1 cellular context compared by ENCODE assay signal in the genomic region with DNA sequence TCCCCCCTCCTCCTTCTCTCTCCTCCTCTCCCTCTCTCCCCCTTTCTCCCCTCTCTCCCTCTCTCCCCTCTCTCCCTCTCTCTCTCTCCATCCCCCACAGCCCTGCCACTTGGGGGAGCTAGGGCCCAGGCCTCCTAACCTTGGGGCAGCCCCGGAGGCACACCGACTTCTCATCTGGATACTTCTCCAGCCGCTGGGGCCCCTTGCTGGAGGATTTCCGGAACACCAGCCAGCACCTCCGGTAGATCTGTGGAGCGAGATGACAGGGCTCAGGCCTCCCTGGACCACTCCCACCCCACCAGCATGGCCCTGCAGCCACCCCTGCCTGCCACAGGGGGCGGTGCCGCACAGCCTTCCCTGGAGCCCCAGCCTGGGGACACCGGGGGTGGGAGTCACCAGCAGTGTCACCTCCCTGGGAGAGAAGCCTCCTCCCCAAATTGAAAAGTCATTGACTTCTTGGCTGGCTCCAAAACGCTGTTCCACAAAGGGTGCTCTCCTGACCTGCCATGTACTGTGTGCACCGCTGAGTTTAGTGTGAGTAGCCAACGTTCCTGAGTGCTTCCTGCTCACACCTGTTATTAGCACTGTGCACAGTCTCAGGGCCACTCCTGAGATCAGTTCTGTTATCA.
TF ChIP-seq lines count a peak whose summit lies in the region.

No MANE protein-coding gene starts in this region.

TF ChIP-seq in K562, 482 proteins besides CTCF, POLR2A, EP300 and RAD21 (continues in another document):
- TF ChIP-seq NONO (IDR thresholded peaks at IDR 0.05; ENCODE audit: low read depth in 2 of 2, low read length in 1 of 2): no peak
- TF ChIP-seq KLF13 (tag; IDR thresholded peaks at IDR 0.05; ENCODE audit: borderline replicate concordance, low read depth): 0 out of 2 replicates have a peak, but pooled peaks have one; percentile 58
- TF ChIP-seq RBM14 (IDR thresholded peaks at IDR 0.05; ENCODE audit: borderline replicate concordance, insufficient read depth, low read depth, low read length): no peak
- TF ChIP-seq, protein P1, sequence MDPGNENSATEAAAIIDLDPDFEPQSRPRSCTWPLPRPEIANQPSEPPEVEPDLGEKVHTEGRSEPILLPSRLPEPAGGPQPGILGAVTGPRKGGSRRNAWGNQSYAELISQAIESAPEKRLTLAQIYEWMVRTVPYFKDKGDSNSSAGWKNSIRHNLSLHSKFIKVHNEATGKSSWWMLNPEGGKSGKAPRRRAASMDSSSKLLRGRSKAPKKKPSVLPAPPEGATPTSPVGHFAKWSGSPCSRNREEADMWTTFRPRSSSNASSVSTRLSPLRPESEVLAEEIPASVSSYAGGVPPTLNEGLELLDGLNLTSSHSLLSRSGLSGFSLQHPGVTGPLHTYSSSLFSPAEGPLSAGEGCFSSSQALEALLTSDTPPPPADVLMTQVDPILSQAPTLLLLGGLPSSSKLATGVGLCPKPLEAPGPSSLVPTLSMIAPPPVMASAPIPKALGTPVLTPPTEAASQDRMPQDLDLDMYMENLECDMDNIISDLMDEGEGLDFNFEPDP (CRISPR knock-in tag; IDR thresholded peaks at IDR 0.05): no peak
- TF ChIP-seq, protein P2, sequence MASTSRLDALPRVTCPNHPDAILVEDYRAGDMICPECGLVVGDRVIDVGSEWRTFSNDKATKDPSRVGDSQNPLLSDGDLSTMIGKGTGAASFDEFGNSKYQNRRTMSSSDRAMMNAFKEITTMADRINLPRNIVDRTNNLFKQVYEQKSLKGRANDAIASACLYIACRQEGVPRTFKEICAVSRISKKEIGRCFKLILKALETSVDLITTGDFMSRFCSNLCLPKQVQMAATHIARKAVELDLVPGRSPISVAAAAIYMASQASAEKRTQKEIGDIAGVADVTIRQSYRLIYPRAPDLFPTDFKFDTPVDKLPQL (IDR thresholded peaks at IDR 0.05; ENCODE audit: extremely low read depth, insufficient read length): no peak
- peak; percentile 47; the same call in 1 of the 2 replicates for TF ChIP-seq BHLHE40 (IDR thresholded peaks at IDR 0.05; ENCODE audit: low read length)
- TF ChIP-seq, protein P3, sequence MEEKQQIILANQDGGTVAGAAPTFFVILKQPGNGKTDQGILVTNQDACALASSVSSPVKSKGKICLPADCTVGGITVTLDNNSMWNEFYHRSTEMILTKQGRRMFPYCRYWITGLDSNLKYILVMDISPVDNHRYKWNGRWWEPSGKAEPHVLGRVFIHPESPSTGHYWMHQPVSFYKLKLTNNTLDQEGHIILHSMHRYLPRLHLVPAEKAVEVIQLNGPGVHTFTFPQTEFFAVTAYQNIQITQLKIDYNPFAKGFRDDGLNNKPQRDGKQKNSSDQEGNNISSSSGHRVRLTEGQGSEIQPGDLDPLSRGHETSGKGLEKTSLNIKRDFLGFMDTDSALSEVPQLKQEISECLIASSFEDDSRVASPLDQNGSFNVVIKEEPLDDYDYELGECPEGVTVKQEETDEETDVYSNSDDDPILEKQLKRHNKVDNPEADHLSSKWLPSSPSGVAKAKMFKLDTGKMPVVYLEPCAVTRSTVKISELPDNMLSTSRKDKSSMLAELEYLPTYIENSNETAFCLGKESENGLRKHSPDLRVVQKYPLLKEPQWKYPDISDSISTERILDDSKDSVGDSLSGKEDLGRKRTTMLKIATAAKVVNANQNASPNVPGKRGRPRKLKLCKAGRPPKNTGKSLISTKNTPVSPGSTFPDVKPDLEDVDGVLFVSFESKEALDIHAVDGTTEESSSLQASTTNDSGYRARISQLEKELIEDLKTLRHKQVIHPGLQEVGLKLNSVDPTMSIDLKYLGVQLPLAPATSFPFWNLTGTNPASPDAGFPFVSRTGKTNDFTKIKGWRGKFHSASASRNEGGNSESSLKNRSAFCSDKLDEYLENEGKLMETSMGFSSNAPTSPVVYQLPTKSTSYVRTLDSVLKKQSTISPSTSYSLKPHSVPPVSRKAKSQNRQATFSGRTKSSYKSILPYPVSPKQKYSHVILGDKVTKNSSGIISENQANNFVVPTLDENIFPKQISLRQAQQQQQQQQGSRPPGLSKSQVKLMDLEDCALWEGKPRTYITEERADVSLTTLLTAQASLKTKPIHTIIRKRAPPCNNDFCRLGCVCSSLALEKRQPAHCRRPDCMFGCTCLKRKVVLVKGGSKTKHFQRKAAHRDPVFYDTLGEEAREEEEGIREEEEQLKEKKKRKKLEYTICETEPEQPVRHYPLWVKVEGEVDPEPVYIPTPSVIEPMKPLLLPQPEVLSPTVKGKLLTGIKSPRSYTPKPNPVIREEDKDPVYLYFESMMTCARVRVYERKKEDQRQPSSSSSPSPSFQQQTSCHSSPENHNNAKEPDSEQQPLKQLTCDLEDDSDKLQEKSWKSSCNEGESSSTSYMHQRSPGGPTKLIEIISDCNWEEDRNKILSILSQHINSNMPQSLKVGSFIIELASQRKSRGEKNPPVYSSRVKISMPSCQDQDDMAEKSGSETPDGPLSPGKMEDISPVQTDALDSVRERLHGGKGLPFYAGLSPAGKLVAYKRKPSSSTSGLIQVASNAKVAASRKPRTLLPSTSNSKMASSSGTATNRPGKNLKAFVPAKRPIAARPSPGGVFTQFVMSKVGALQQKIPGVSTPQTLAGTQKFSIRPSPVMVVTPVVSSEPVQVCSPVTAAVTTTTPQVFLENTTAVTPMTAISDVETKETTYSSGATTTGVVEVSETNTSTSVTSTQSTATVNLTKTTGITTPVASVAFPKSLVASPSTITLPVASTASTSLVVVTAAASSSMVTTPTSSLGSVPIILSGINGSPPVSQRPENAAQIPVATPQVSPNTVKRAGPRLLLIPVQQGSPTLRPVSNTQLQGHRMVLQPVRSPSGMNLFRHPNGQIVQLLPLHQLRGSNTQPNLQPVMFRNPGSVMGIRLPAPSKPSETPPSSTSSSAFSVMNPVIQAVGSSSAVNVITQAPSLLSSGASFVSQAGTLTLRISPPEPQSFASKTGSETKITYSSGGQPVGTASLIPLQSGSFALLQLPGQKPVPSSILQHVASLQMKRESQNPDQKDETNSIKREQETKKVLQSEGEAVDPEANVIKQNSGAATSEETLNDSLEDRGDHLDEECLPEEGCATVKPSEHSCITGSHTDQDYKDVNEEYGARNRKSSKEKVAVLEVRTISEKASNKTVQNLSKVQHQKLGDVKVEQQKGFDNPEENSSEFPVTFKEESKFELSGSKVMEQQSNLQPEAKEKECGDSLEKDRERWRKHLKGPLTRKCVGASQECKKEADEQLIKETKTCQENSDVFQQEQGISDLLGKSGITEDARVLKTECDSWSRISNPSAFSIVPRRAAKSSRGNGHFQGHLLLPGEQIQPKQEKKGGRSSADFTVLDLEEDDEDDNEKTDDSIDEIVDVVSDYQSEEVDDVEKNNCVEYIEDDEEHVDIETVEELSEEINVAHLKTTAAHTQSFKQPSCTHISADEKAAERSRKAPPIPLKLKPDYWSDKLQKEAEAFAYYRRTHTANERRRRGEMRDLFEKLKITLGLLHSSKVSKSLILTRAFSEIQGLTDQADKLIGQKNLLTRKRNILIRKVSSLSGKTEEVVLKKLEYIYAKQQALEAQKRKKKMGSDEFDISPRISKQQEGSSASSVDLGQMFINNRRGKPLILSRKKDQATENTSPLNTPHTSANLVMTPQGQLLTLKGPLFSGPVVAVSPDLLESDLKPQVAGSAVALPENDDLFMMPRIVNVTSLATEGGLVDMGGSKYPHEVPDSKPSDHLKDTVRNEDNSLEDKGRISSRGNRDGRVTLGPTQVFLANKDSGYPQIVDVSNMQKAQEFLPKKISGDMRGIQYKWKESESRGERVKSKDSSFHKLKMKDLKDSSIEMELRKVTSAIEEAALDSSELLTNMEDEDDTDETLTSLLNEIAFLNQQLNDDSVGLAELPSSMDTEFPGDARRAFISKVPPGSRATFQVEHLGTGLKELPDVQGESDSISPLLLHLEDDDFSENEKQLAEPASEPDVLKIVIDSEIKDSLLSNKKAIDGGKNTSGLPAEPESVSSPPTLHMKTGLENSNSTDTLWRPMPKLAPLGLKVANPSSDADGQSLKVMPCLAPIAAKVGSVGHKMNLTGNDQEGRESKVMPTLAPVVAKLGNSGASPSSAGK (IDR thresholded peaks at IDR 0.05): no peak
- TF ChIP-seq TAF15 (IDR thresholded peaks at IDR 0.05; ENCODE audit: low read depth, low read length): no peak
- TF ChIP-seq SREBF2 (CRISPR knock-in tag; IDR thresholded peaks at IDR 0.05): no peak
- TF ChIP-seq HNRNPL (IDR thresholded peaks at IDR 0.05; ENCODE audit: low read depth, low read length): no peak
- no peak for TF ChIP-seq ZFX (CRISPR knock-in tag; IDR thresholded peaks at IDR 0.05)
- TF ChIP-seq, protein P4, sequence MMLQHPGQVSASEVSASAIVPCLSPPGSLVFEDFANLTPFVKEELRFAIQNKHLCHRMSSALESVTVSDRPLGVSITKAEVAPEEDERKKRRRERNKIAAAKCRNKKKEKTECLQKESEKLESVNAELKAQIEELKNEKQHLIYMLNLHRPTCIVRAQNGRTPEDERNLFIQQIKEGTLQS (IDR thresholded peaks at IDR 0.05): no peak
- TF ChIP-seq, protein P4 (CRISPR knock-in tag; conservative IDR thresholded peaks at IDR 0.05): no peak
- TF ChIP-seq SAFB (IDR thresholded peaks at IDR 0.05; ENCODE audit: borderline replicate concordance, low read depth, low read length): no peak
- TF ChIP-seq, protein P5, sequence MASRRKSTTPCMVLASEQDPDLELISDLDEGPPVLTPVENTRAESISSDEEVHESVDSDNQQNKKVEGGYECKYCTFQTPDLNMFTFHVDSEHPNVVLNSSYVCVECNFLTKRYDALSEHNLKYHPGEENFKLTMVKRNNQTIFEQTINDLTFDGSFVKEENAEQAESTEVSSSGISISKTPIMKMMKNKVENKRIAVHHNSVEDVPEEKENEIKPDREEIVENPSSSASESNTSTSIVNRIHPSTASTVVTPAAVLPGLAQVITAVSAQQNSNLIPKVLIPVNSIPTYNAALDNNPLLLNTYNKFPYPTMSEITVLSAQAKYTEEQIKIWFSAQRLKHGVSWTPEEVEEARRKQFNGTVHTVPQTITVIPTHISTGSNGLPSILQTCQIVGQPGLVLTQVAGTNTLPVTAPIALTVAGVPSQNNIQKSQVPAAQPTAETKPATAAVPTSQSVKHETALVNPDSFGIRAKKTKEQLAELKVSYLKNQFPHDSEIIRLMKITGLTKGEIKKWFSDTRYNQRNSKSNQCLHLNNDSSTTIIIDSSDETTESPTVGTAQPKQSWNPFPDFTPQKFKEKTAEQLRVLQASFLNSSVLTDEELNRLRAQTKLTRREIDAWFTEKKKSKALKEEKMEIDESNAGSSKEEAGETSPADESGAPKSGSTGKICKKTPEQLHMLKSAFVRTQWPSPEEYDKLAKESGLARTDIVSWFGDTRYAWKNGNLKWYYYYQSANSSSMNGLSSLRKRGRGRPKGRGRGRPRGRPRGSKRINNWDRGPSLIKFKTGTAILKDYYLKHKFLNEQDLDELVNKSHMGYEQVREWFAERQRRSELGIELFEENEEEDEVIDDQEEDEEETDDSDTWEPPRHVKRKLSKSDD (conservative IDR thresholded peaks at IDR 0.05; ENCODE audit: low read length): no peak
- no peak for TF ChIP-seq IRF2 (CRISPR knock-in tag; IDR thresholded peaks at IDR 0.05)
- peak; percentile 42 to 91; a peak in 3 of 4 replicates for TF ChIP-seq MAZ (CRISPR knock-in tag; conservative IDR thresholded peaks at IDR 0.05 in 1 of 2, IDR thresholded peaks at IDR 0.05 in 1 of 2)
- TF ChIP-seq, protein P6, sequence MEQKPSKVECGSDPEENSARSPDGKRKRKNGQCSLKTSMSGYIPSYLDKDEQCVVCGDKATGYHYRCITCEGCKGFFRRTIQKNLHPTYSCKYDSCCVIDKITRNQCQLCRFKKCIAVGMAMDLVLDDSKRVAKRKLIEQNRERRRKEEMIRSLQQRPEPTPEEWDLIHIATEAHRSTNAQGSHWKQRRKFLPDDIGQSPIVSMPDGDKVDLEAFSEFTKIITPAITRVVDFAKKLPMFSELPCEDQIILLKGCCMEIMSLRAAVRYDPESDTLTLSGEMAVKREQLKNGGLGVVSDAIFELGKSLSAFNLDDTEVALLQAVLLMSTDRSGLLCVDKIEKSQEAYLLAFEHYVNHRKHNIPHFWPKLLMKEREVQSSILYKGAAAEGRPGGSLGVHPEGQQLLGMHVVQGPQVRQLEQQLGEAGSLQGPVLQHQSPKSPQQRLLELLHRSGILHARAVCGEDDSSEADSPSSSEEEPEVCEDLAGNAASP (IDR thresholded peaks at IDR 0.05): no peak
- TF ChIP-seq ZNF354B (CRISPR knock-in tag; IDR thresholded peaks at IDR 0.05): no peak
- no peak for TF ChIP-seq HOXB6 (CRISPR knock-in tag; IDR thresholded peaks at IDR 0.05; ENCODE audit: borderline replicate concordance)
- TF ChIP-seq KDM4B (IDR thresholded peaks at IDR 0.05; ENCODE audit: borderline replicate concordance in 2 of 2, low read depth in 1 of 2): 0 out of 4 replicates have a peak, but pooled peaks of 1 of the 2 experiments have one; percentile 22
- no peak for TF ChIP-seq TAF7 (tag; IDR thresholded peaks at IDR 0.05)
- TF ChIP-seq, protein P7, sequence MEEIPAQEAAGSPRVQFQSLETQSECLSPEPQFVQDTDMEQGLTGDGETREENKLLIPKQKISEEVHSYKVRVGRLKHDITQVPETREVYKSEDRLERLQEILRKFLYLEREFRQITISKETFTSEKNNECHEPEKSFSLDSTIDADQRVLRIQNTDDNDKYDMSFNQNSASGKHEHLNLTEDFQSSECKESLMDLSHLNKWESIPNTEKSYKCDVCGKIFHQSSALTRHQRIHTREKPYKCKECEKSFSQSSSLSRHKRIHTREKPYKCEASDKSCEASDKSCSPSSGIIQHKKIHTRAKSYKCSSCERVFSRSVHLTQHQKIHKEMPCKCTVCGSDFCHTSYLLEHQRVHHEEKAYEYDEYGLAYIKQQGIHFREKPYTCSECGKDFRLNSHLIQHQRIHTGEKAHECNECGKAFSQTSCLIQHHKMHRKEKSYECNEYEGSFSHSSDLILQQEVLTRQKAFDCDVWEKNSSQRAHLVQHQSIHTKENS (CRISPR knock-in tag; IDR thresholded peaks at IDR 0.05): no peak
- no peak for TF ChIP-seq CBX2 (IDR thresholded peaks at IDR 0.05; ENCODE audit: insufficient read depth, low read length, poor library complexity, severe bottlenecking)
- no peak for TF ChIP-seq ADNP (tag; IDR thresholded peaks at IDR 0.05)
- TF ChIP-seq CCNT2 (IDR thresholded peaks at IDR 0.05; ENCODE audit: borderline replicate concordance, extremely low read depth, insufficient read length, low read depth, low read length): no peak
- no peak for TF ChIP-seq ZNF133 (CRISPR knock-in tag; IDR thresholded peaks at IDR 0.05)
- TF ChIP-seq ZNF217 (CRISPR knock-in tag; IDR thresholded peaks at IDR 0.05): no peak
- TF ChIP-seq SRSF7 (optimal IDR thresholded peaks at IDR 0.05; ENCODE audit: low read depth, low read length): no peak
- TF ChIP-seq SP2 (IDR thresholded peaks at IDR 0.05; ENCODE audit: extremely low read depth, low read depth, low read length, poor library complexity, severe bottlenecking): no peak
- TF ChIP-seq SETDB1 (IDR thresholded peaks at IDR 0.05; ENCODE audit: low read length): no peak
- TF ChIP-seq NR2F6 (CRISPR knock-in tag; IDR thresholded peaks at IDR 0.05): no peak
- TF ChIP-seq, protein P8, sequence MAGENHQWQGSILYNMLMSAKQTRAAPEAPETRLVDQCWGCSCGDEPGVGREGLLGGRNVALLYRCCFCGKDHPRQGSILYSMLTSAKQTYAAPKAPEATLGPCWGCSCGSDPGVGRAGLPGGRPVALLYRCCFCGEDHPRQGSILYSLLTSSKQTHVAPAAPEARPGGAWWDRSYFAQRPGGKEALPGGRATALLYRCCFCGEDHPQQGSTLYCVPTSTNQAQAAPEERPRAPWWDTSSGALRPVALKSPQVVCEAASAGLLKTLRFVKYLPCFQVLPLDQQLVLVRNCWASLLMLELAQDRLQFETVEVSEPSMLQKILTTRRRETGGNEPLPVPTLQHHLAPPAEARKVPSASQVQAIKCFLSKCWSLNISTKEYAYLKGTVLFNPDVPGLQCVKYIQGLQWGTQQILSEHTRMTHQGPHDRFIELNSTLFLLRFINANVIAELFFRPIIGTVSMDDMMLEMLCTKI (IDR thresholded peaks at IDR 0.05; ENCODE audit: partially characterized antibody): no peak
- no peak for TF ChIP-seq NUFIP1 (IDR thresholded peaks at IDR 0.05; ENCODE audit: partially characterized antibody)
